ENCODE assay signal across 5 cellular contexts in the genomic region with DNA sequence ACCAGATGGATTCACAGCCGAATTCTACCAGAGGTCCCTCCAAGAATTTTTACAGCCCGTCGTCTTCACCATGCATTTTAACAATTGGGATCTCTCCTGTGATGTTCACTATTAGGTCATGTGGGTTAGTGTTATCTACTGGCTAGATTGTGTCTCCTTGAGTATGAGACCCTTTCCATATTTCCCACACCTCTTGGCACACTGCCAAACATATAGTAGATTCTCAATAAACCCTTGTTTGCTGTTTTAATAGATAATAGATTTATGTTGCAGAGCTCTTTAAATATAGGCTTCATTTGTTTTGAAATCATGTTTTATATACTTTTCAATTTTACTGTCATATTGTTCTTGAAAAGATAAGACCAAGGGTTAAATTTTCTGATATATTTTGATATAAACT.
TF ChIP-seq lines count a peak whose summit lies in the region.

No MANE protein-coding gene starts in this region.

TF ChIP-seq in SK-N-SH, 30 proteins besides CTCF, POLR2A, EP300 and RAD21:
- TF ChIP-seq NFIC (IDR thresholded peaks at IDR 0.05; ENCODE audit: borderline replicate concordance), result peak; percentile 32; the same call in 1 of the 2 replicates
- no peak for TF ChIP-seq FOSL2 (IDR thresholded peaks at IDR 0.05; ENCODE audit: borderline replicate concordance, low read depth)

TF ChIP-seq in SK-N-SH treated with all-trans-retinoic acid at 6 μM for 48 hours, 23 proteins besides CTCF, POLR2A, EP300 and RAD21 (continues in another document):
- TF ChIP-seq TOX (CRISPR knock-in tag; IDR thresholded peaks at IDR 0.05; ENCODE audit: borderline replicate concordance) (no peak), ESRRG (CRISPR knock-in tag; IDR thresholded peaks at IDR 0.05) (no peak), ZNF70 (CRISPR knock-in tag; IDR thresholded peaks at IDR 0.05) (no peak), ZC3H10 (CRISPR knock-in tag; IDR thresholded peaks at IDR 0.05) (no peak)
- TF ChIP-seq, protein P1, sequence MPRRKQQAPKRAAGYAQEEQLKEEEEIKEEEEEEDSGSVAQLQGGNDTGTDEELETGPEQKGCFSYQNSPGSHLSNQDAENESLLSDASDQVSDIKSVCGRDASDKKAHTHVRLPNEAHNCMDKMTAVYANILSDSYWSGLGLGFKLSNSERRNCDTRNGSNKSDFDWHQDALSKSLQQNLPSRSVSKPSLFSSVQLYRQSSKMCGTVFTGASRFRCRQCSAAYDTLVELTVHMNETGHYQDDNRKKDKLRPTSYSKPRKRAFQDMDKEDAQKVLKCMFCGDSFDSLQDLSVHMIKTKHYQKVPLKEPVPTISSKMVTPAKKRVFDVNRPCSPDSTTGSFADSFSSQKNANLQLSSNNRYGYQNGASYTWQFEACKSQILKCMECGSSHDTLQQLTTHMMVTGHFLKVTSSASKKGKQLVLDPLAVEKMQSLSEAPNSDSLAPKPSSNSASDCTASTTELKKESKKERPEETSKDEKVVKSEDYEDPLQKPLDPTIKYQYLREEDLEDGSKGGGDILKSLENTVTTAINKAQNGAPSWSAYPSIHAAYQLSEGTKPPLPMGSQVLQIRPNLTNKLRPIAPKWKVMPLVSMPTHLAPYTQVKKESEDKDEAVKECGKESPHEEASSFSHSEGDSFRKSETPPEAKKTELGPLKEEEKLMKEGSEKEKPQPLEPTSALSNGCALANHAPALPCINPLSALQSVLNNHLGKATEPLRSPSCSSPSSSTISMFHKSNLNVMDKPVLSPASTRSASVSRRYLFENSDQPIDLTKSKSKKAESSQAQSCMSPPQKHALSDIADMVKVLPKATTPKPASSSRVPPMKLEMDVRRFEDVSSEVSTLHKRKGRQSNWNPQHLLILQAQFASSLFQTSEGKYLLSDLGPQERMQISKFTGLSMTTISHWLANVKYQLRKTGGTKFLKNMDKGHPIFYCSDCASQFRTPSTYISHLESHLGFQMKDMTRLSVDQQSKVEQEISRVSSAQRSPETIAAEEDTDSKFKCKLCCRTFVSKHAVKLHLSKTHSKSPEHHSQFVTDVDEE (CRISPR knock-in tag; IDR thresholded peaks at IDR 0.05), result no peak
- TF ChIP-seq, protein P2, sequence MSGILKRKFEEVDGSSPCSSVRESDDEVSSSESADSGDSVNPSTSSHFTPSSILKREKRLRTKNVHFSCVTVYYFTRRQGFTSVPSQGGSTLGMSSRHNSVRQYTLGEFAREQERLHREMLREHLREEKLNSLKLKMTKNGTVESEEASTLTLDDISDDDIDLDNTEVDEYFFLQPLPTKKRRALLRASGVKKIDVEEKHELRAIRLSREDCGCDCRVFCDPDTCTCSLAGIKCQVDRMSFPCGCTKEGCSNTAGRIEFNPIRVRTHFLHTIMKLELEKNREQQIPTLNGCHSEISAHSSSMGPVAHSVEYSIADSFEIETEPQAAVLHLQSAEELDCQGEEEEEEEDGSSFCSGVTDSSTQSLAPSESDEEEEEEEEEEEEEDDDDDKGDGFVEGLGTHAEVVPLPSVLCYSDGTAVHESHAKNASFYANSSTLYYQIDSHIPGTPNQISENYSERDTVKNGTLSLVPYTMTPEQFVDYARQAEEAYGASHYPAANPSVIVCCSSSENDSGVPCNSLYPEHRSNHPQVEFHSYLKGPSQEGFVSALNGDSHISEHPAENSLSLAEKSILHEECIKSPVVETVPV (CRISPR knock-in tag; IDR thresholded peaks at IDR 0.05), result no peak

TF ChIP-seq in HepG2, 621 proteins besides CTCF, POLR2A, EP300 and RAD21:
- peak; percentile 82 for TF ChIP-seq LCORL (IDR thresholded peaks at IDR 0.05)
- TF ChIP-seq LCORL (CRISPR knock-in tag; IDR thresholded peaks at IDR 0.05), result no peak
- TF ChIP-seq EED (CRISPR knock-in tag; IDR thresholded peaks at IDR 0.05), result no peak
TF ChIP-seq in HepG2: peak in this region for 1.

TF ChIP-seq in Ishikawa, 13 proteins besides CTCF, POLR2A, EP300 and RAD21:
- TF ChIP-seq NFIC (IDR thresholded peaks at IDR 0.05), result peak; percentile 32; the same call in 1 of the 2 replicates
- no peak for TF ChIP-seq ZBTB7A (IDR thresholded peaks at IDR 0.05; ENCODE audit: low read depth)
TF ChIP-seq in Ishikawa: peak in this region for 1.

TF ChIP-seq in K562, 482 proteins besides CTCF, POLR2A, EP300 and RAD21:
- TF ChIP-seq NFIX (CRISPR knock-in tag; IDR thresholded peaks at IDR 0.05; ENCODE audit: low read depth) (peak; percentile 87), NFIC (IDR thresholded peaks at IDR 0.05) (peak; percentile 95), ZNF316 (IDR thresholded peaks at IDR 0.05) (no peak)
